ENCODE assay signal across 16 cellular contexts in the genomic region with DNA sequence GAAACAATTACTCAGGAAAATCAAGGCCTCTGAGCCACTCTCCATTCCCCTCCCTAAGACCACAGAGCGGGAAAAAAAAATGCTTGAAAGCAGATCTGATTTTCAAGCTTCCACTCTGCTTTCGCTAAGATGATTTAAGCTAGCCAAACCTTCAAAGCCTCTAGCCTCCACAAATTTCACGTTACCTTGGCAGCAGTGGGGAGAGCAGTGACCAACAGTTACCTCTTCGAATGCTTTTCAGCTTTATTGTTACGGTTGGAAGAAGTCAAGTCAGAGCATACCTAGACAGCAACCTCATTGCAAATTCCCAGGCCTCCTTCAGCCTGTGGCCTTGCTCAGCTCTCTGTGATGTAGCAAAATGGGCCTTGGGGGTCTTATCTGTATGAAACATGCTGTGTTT.
"Had no signal": no experiment of that assay in that cellular context is flagged by ENCODE, and none has a peak within 500 bp of the region (broad histone marks: within the 10 kb centered on the region; RNA-seq: fewer than 3 reads in every experiment).

No MANE protein-coding gene starts in this region.

- DNase-seq: activated CD4-positive, alpha-beta memory T cell treated with anti-CD3 and anti-CD28 coated beads, Interleukin-2, amount 10 ng/mL, durations not matched to agents 7 days and 5 days; activated gamma-delta T cell treated with Interleukin-2 at 50 U/mL for 16 hours; activated naive CD8-positive, alpha-beta T cell treated with anti-CD3 and anti-CD28 coated beads for 36 hours; activated T-cell treated with anti-CD3 and anti-CD28 coated beads, Interleukin-2, amount 50 U/mL, for 48 hours; anterior cingulate cortex; dorsolateral prefrontal cortex; ovary; small intestine; substantia nigra; T-cell; T1000; upper lobe of left lung had no signal

- H3K9me3 ChIP-seq: breast epithelium, ovary, upper lobe of left lung had no signal

- ATAC-seq: esophagus mucosa; stimulated activated memory B cell treated with anti-CD40 and anti-IgM and Interleukin-4, amounts not matched to agents 10 μg/mL and 1 μg/mL and 100 μg/mL, for 72 hours; T-cell had no signal

- H3K4me3 ChIP-seq: breast epithelium, dorsolateral prefrontal cortex, ovary, upper lobe of left lung had no signal

- H3K4me1 ChIP-seq: breast epithelium had no signal

- H3K36me3 ChIP-seq: breast epithelium, ovary, upper lobe of left lung had no signal

- H3K27me3 ChIP-seq: breast epithelium, dorsolateral prefrontal cortex, ovary, upper lobe of left lung had no signal

- H3K27ac ChIP-seq: breast epithelium, dorsolateral prefrontal cortex, VCaP had no signal
